Comparison of ENCODE assay signal across 11 cellular contexts in genomic region chrX:109911046-109911445, GRCh38.
DNase-seq lines count a peak whose midpoint lies in the region; ATAC-seq and TF ChIP-seq lines count a peak whose summit lies in the region.
"Had no signal": no experiment of that assay in that cellular context is flagged by ENCODE, and none has a peak within 500 bp of the region (broad histone marks: within the 10 kb centered on the region; RNA-seq: fewer than 3 reads in every experiment).

No MANE protein-coding gene starts in this region.

- no peaks in the 10 kb centered on the region for H3K79me2 ChIP-seq in KMS-11 (ENCODE audit: insufficient read depth, low read depth)

- CTCF ChIA-PET in Caco-2 (lab: Charles Lee): interaction anchor here (0.7 to 0.8 kb wide), 2 partner anchors 20 to 235 kb away, joined by 3 to 7 read pairs; no protein-coding TSS in a partner anchor
- CTCF ChIA-PET in MCF 10A (lab: Yijun Ruan, JAX): interaction anchor here (0.6 to 4.7 kb wide), 31 partner anchors 10 to 1087 kb away, joined by 3 to 61 read pairs (median 4); no protein-coding TSS in a partner anchor

- BruUV-seq in Caco-2 (replicated peaks; lab: Mats Ljungman, UMichigan) (no TSS peak), MCF 10A (replicated peaks; lab: Mats Ljungman, UMichigan) (no TSS peak)

- no peaks in the 10 kb centered on the region for H4K20me1 ChIP-seq in KMS-11 (ENCODE audit: insufficient read depth)

- H3K36me3 Mint-ChIP-seq in Caco-2 (ENCODE audit: insufficient read depth, unreplicated experiment) (no peaks in the 10 kb centered on the region), MCF 10A (ENCODE audit: insufficient read depth, unreplicated experiment) (no peaks in the 10 kb centered on the region)
- no peaks in the 10 kb centered on the region for H3K36me3 Mint-ChIP-seq in stimulated activated naive B cell treated with anti-CD40 and anti-IgM and Interleukin-4, amounts not matched to agents 10 μg/mL and 1 μg/mL and 100 μg/mL, for 72 hours

- no peak overlapping the region for H2AFZ ChIP-seq in KMS-11 (ENCODE audit: low read depth)

- ATAC-seq in GM21528 (IDR thresholded peaks at IDR 0.05; ENCODE audit: low FRiP score, unreplicated experiment): no peak
- no peak for ATAC-seq in GM21447 (IDR thresholded peaks at IDR 0.05; ENCODE audit: unreplicated experiment)
- no peak for ATAC-seq in stimulated activated naive B cell treated with anti-CD40 and anti-IgM and Interleukin-4, amounts not matched to agents 10 μg/mL and 1 μg/mL and 100 μg/mL, for 72 hours (replicated peaks)
- ATAC-seq: left ventricle myocardium superior had no signal

- H3K4me1 ChIP-seq in Caco-2 (peaks cover 5% of the 10 kb centered on the region; the same call in 1 of the 2 replicates), KMS-11 (ENCODE audit: low read depth, poor library complexity, severe bottlenecking) (no peaks in the 10 kb centered on the region)

- H3K27ac ChIP-seq in KMS-11: no peak overlapping the region

- POLR2A ChIA-PET in Caco-2 (lab: Charles Lee): no interaction called here
- POLR2A ChIA-PET in MCF 10A (lab: Yijun Ruan, JAX): interaction anchor here (1.0 to 2.0 kb wide), 2 partner anchors 209 to 235 kb away, joined by 3 to 4 read pairs; no protein-coding TSS in a partner anchor

- H3K9ac ChIP-seq in KMS-11: no peak overlapping the region

- no peaks in the 10 kb centered on the region for H3K27me3 ChIP-seq in Caco-2 (replicated peaks; ENCODE audit: control insufficient read depth, insufficient read depth, low read length)
- H3K27me3 ChIP-seq in KMS-11 (ENCODE audit: insufficient read depth, low read depth): no peaks in the 10 kb centered on the region

- H3K4me3 Mint-ChIP-seq in Caco-2 (ENCODE audit: unreplicated experiment) (no peak overlapping the region), MCF 10A (ENCODE audit: unreplicated experiment) (no peak overlapping the region)
- no peak overlapping the region for H3K4me3 Mint-ChIP-seq in stimulated activated naive B cell treated with anti-CD40 and anti-IgM and Interleukin-4, amounts not matched to agents 10 μg/mL and 1 μg/mL and 100 μg/mL, for 72 hours

- H3K27me3 Mint-ChIP-seq in Caco-2 (ENCODE audit: insufficient read depth, unreplicated experiment) (no peaks in the 10 kb centered on the region), MCF 10A (ENCODE audit: insufficient read depth, unreplicated experiment) (peaks cover 50% of the 10 kb centered on the region)
- peaks cover 0 to 10% of the 10 kb centered on the region in 2 donors for H3K27me3 Mint-ChIP-seq in stimulated activated naive B cell treated with anti-CD40 and anti-IgM and Interleukin-4, amounts not matched to agents 10 μg/mL and 1 μg/mL and 100 μg/mL, for 72 hours

- H3K27ac Mint-ChIP-seq in Caco-2 (ENCODE audit: unreplicated experiment) (no peak overlapping the region), MCF 10A (ENCODE audit: low read depth, unreplicated experiment) (no peak overlapping the region)
- H3K27ac Mint-ChIP-seq in stimulated activated naive B cell treated with anti-CD40 and anti-IgM and Interleukin-4, amounts not matched to agents 10 μg/mL and 1 μg/mL and 100 μg/mL, for 72 hours: no peak overlapping the region

- H3K36me3 ChIP-seq in Caco-2 (ENCODE audit: control insufficient read depth, insufficient read depth, low read length) (no peaks in the 10 kb centered on the region), KMS-11 (ENCODE audit: insufficient read depth) (no peaks in the 10 kb centered on the region)

- no peaks in the 10 kb centered on the region for H3K9me3 ChIP-seq in Caco-2

- intact Hi-C loops in Caco-2 (cut with micrococcal nuclease; ENCODE audit: unreplicated experiment) (loop anchor here (1.0 to 10.0 kb wide), 5 partner anchors 91 to 504 kb away; partner anchors contain the start of gene TMEM164), MCF 10A (cut with micrococcal nuclease) (loop anchor here (1.0 to 5.0 kb wide), 3 partner anchors 91 to 235 kb away; no protein-coding TSS in a partner anchor)

- H3K4me2 ChIP-seq in KMS-11: no peak overlapping the region

- no peak for DNase-seq in Caco-2
- DNase-seq in MCF 10A (ENCODE audit: unreplicated experiment): peak; percentile 20
- DNase-seq in myocyte (ENCODE audit: low read depth): peak; percentile 30
- no peak for DNase-seq in stimulated activated naive B cell treated with anti-CD40 and anti-IgM and Interleukin-4, amounts not matched to agents 10 μg/mL and 1 μg/mL and 100 μg/mL, for 72 hours
- DNase-seq in NAMALWA (ENCODE audit: low spot score): no peak
- DNase-seq: left ventricle myocardium superior; NCI-H2029; stimulated activated CD4-positive, alpha-beta T cell treated with anti-CD3 and anti-CD28 coated beads, Interleukin-4, amount 100 ng/mL, for 24 hours had no signal

- no peaks in the 10 kb centered on the region for H3K9me3 Mint-ChIP-seq in Caco-2 (ENCODE audit: unreplicated experiment)
- H3K9me3 Mint-ChIP-seq in MCF 10A (ENCODE audit: unreplicated experiment): no peaks in the 10 kb centered on the region
- no peaks in the 10 kb centered on the region for H3K9me3 Mint-ChIP-seq in stimulated activated naive B cell treated with anti-CD40 and anti-IgM and Interleukin-4, amounts not matched to agents 10 μg/mL and 1 μg/mL and 100 μg/mL, for 72 hours

- H3K4me1 Mint-ChIP-seq in Caco-2 (ENCODE audit: low read depth, unreplicated experiment): no peaks in the 10 kb centered on the region
- H3K4me1 Mint-ChIP-seq in MCF 10A (ENCODE audit: insufficient read depth, unreplicated experiment): no peaks in the 10 kb centered on the region
- H3K4me1 Mint-ChIP-seq in stimulated activated naive B cell treated with anti-CD40 and anti-IgM and Interleukin-4, amounts not matched to agents 10 μg/mL and 1 μg/mL and 100 μg/mL, for 72 hours: no peaks in the 10 kb centered on the region

- H3K4me3 ChIP-seq in Caco-2 (ENCODE audit: low read depth, low read length) (no peak overlapping the region), KMS-11 (IDR thresholded peaks at IDR 0.05; ENCODE audit: insufficient read depth, low read depth, low read length) (no peak overlapping the region)

- TF ChIP-seq CTCF in Caco-2 (IDR thresholded peaks at IDR 0.05; ENCODE audit: insufficient read depth in 1 of 2, low read depth in 1 of 2, low read length in 1 of 2, severe bottlenecking in 1 of 2, unreplicated experiment in 1 of 2) (peak; percentile 9 to 43), KMS-11 (conservative IDR thresholded peaks at IDR 0.05; ENCODE audit: low read depth, low read length) (peak; percentile 41), MCF 10A (IDR thresholded peaks at IDR 0.05; ENCODE audit: unreplicated experiment) (peak; percentile 45)

Comparison
In these comparisons a context has a peak if more than half of its experiments do, and no peak if none do; other contexts are left out.
1. DNase-seq: peak in MCF 10A (single experiment) and myocyte (single experiment); none in Caco-2 (0 of 2), stimulated activated naive B cell treated with anti-CD40 and anti-IgM and Interleukin-4, amounts not matched to agents 10 μg/mL and 1 μg/mL and 100 μg/mL, for 72 hours (single experiment) and NAMALWA (single experiment).
2. Peak in every context shown above with its lines, with median percentiles within 50 percentile points of each other: CTCF ChIP-seq.